In the genomic region with DNA sequence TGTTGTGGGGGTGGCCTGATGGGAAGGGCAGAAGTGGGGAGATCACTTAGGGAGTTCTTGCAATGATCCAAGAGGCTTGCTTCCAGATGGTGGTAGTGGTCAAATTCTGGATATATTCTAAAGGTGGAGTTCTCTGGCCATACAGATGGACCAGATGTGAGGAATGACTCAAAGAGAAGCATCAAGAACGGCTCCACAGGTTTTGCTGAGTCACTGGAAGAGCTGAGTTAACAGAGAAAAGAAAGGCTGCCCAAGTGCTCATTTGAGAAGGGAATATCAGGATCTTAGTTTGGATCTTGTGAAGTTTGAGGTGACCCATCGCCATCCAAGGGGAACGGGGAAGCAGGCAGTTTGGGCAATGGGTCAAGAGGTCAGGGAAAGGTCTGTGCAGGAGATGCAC, we compare ENCODE assay signal across 11 cellular contexts.
"Had no signal": no experiment of that assay in that cellular context is flagged by ENCODE, and none has a peak within 500 bp of the region (broad histone marks: within the 10 kb centered on the region; RNA-seq: fewer than 3 reads in every experiment).

No MANE protein-coding gene starts in this region.

- H3K36me3 ChIP-seq: adrenal gland, brain microvascular endothelial cell, transverse colon had no signal

- H3K9me3 ChIP-seq: adrenal gland, transverse colon had no signal

- H3K4me1 ChIP-seq: adrenal gland had no signal

- H3K4me3 ChIP-seq: adrenal gland, transverse colon had no signal

- ATAC-seq: esophagus mucosa; natural killer cell treated with Interleukin-12 subunit alpha and Interleukin-12 subunit beta and Interleukin-15 and Interleukin-18, amount 100 ng/mL, for 72 hours; right cardiac atrium; T-helper 17 cell had no signal

- H3K27ac ChIP-seq: adrenal gland, brain microvascular endothelial cell, transverse colon had no signal

- H3K27me3 ChIP-seq: adrenal gland, brain microvascular endothelial cell, transverse colon had no signal

- DNase-seq: activated naive CD4-positive, alpha-beta T cell treated with anti-CD3 and anti-CD28 coated beads, Interleukin-2, amount 50 U/mL, for 16 hours; brain microvascular endothelial cell; cerebellar nuclear complex; immature natural killer cell; nucleus accumbens; right cardiac atrium; T-helper 17 cell; transverse colon had no signal
